8 cellular contexts compared by ENCODE assay signal in genomic region chr15:33994005-33994615, GRCh38. TPM values are rescaled to one million over a fixed set of nuclear protein-coding genes. Genes with fewer than 3 reads are reported as not detected.
DNase-seq lines count a peak whose midpoint lies in the region; TF ChIP-seq lines count a peak whose summit lies in the region.

No MANE protein-coding gene starts in this region.

- DNase-seq in AG09309 (ENCODE audit: low read depth), result no peak
- no peak for DNase-seq in GM13976 (ENCODE audit: low spot score)
- peak; percentile 39 for DNase-seq in NT2/D1 (ENCODE audit: low read depth, low spot score)
- DNase-seq in epithelial cell of proximal tubule (ENCODE audit: low read depth), result no peak
- DNase-seq in NCI-H128 (lab: John Stamatoyannopoulos, UW; ENCODE audit: unreplicated experiment), result no peak
- DNase-seq in activated naive CD4-positive, alpha-beta T cell (lab: John Stamatoyannopoulos, UW), result no peak
- DNase-seq in retina, result no peak
- DNase-seq in MV-4-11 (lab: John Stamatoyannopoulos, UW), result no peak

- TF ChIP-seq CTCF in AG09309 (IDR thresholded peaks at IDR 0.05; ENCODE audit: control insufficient read depth, insufficient read depth, low read depth, low read length, missing control alignments) (peak; percentile 58), GM13976 (IDR thresholded peaks at IDR 0.05; ENCODE audit: borderline replicate concordance, control extremely low read depth, extremely low read depth, insufficient read depth, missing control alignments) (peak; percentile 36), epithelial cell of proximal tubule (conservative IDR thresholded peaks at IDR 0.05; ENCODE audit: low read depth, low read length) (peak; percentile 63)

- no peaks in the 10 kb centered on the region for H3K36me3 ChIP-seq in NT2/D1 (ENCODE audit: insufficient read depth, insufficient read length, low read length)

- no peak overlapping the region for H3K9ac ChIP-seq in NT2/D1 (ENCODE audit: insufficient read length, low read depth)

- no peaks in the 10 kb centered on the region for H3K27me3 ChIP-seq in NT2/D1 (ENCODE audit: insufficient read depth, insufficient read length)

- H3K9me3 ChIP-seq in NT2/D1 (ENCODE audit: insufficient read depth, low read length), result no peaks in the 10 kb centered on the region; the same call in 1 of the 2 replicates

- H3K4me3 ChIP-seq in AG09309 (ENCODE audit: control insufficient read depth, low read depth, low read length) (no peak overlapping the region), NT2/D1 (ENCODE audit: insufficient read length, low read depth) (no peak overlapping the region), epithelial cell of proximal tubule (ENCODE audit: low read depth, low read length) (no peak overlapping the region)

- in situ Hi-C loops in GM13976 (cut with MboI; ENCODE audit: low sequenced_read_pairs, unreplicated experiment), result loop anchor here (25.0 kb wide), 1 partner anchor 682 kb away; the partner anchor contains the start of gene RYR3

- no peaks in the 10 kb centered on the region for H3K4me1 ChIP-seq in NT2/D1 (ENCODE audit: insufficient read depth, insufficient read length)

RNA-seq across cellular contexts. Expression of gene CHRM5, which starts 25.8 kb away (rescaled TPM):
- total RNA-seq in epithelial cell of proximal tubule, result not detected in 2 replicates

RNA-seq across cellular contexts. Expression of gene AVEN, which starts 44.9 kb away (rescaled TPM):
- 25.3 and 29.5 TPM in 2 replicates for total RNA-seq in epithelial cell of proximal tubule
